Comparison of ENCODE assay signal across 1 cellular context in genomic region chr19:47353307-47353712, GRCh38.
A peak's percentile ranks its signal among the peaks of the same experiment; 100 is the strongest.
TF ChIP-seq lines count a peak whose summit lies in the region.

No MANE protein-coding gene starts in this region.

TF ChIP-seq in HepG2, 621 proteins besides CTCF, POLR2A, EP300 and RAD21 (continued from another document and continues in another):
- peak; percentile 75 for TF ChIP-seq ZFP91 (CRISPR knock-in tag; IDR thresholded peaks at IDR 0.05; ENCODE audit: borderline replicate concordance)
- peak; percentile 82; the same call in 1 of the 2 replicates for TF ChIP-seq SPEN (CRISPR knock-in tag; IDR thresholded peaks at IDR 0.05; ENCODE audit: low read depth)
- no peak for TF ChIP-seq KLF9 (CRISPR knock-in tag; IDR thresholded peaks at IDR 0.05; ENCODE audit: low read depth)
- TF ChIP-seq FOXA3 (CRISPR knock-in tag; IDR thresholded peaks at IDR 0.05), result peak; percentile 29
- peak; percentile 76; the same call in 1 of the 2 replicates for TF ChIP-seq KMT2A (CRISPR knock-in tag; IDR thresholded peaks at IDR 0.05)
- 0 out of 2 replicates have a peak, but pooled peaks have one; percentile 70 for TF ChIP-seq ZNF329 (CRISPR knock-in tag; IDR thresholded peaks at IDR 0.05; ENCODE audit: low read depth)
- peak; percentile 78 for TF ChIP-seq CEBPG (CRISPR knock-in tag; IDR thresholded peaks at IDR 0.05)
- no peak for TF ChIP-seq MAF1 (CRISPR knock-in tag; IDR thresholded peaks at IDR 0.05; ENCODE audit: borderline replicate concordance)
- peak; percentile 33; the same call in 1 of the 2 replicates for TF ChIP-seq ZSCAN21 (CRISPR knock-in tag; IDR thresholded peaks at IDR 0.05; ENCODE audit: borderline replicate concordance)
- no peak for TF ChIP-seq PRDM15 (CRISPR knock-in tag; IDR thresholded peaks at IDR 0.05)
- no peak for TF ChIP-seq TEF (CRISPR knock-in tag; IDR thresholded peaks at IDR 0.05)
- TF ChIP-seq XBP1 (CRISPR knock-in tag; IDR thresholded peaks at IDR 0.05), result no peak
- no peak for TF ChIP-seq ISX (CRISPR knock-in tag; conservative IDR thresholded peaks at IDR 0.05)
- TF ChIP-seq ETS1 (CRISPR knock-in tag; IDR thresholded peaks at IDR 0.05), result no peak
- no peak for TF ChIP-seq CERS6 (CRISPR knock-in tag; IDR thresholded peaks at IDR 0.05)
- TF ChIP-seq GATAD1 (CRISPR knock-in tag; IDR thresholded peaks at IDR 0.05), result no peak
- TF ChIP-seq HNF4G (IDR thresholded peaks at IDR 0.05; ENCODE audit: borderline replicate concordance, low read depth, low read length), result peak; percentile 93
- TF ChIP-seq HNF4G (CRISPR knock-in tag; IDR thresholded peaks at IDR 0.05; ENCODE audit: borderline replicate concordance, low read depth), result peak; percentile 93; the same call in 1 of the 2 replicates
- no peak for TF ChIP-seq KLF15 (CRISPR knock-in tag; IDR thresholded peaks at IDR 0.05; ENCODE audit: borderline replicate concordance)
- TF ChIP-seq PRDM4 (CRISPR knock-in tag; IDR thresholded peaks at IDR 0.05; ENCODE audit: borderline replicate concordance), result no peak
- no peak for TF ChIP-seq ZSCAN30 (CRISPR knock-in tag; IDR thresholded peaks at IDR 0.05)
- TF ChIP-seq MYC (CRISPR knock-in tag; IDR thresholded peaks at IDR 0.05; ENCODE audit: borderline replicate concordance), result peak; percentile 85
- no peak for TF ChIP-seq ZNF30 (CRISPR knock-in tag; IDR thresholded peaks at IDR 0.05)
- no peak for TF ChIP-seq ZBTB39 (CRISPR knock-in tag; IDR thresholded peaks at IDR 0.05)
- no peak for TF ChIP-seq SMARCE1 (IDR thresholded peaks at IDR 0.05; ENCODE audit: borderline replicate concordance)
- no peak for TF ChIP-seq ZNF530 (CRISPR knock-in tag; IDR thresholded peaks at IDR 0.05; ENCODE audit: low read depth)
- TF ChIP-seq KAT8 (CRISPR knock-in tag; IDR thresholded peaks at IDR 0.05), result peak; percentile 57
- peak; percentile 68 for TF ChIP-seq RBFOX2 (IDR thresholded peaks at IDR 0.05; ENCODE audit: low read depth, low read length)
- no peak for TF ChIP-seq GLMP (CRISPR knock-in tag; IDR thresholded peaks at IDR 0.05; ENCODE audit: borderline replicate concordance)
- TF ChIP-seq ZNF441 (CRISPR knock-in tag; IDR thresholded peaks at IDR 0.05; ENCODE audit: borderline replicate concordance), result no peak
- no peak for TF ChIP-seq SMAD1 (CRISPR knock-in tag; IDR thresholded peaks at IDR 0.05; ENCODE audit: borderline replicate concordance, low read depth)
- TF ChIP-seq ZNF713 (CRISPR knock-in tag; IDR thresholded peaks at IDR 0.05), result no peak
- no peak for TF ChIP-seq YY1 (IDR thresholded peaks at IDR 0.05; ENCODE audit: insufficient read depth, insufficient replicate concordance, low read depth, low read length)
- no peak for TF ChIP-seq ZZZ3 (CRISPR knock-in tag; IDR thresholded peaks at IDR 0.05; ENCODE audit: borderline replicate concordance)
- no peak for TF ChIP-seq LCORL (IDR thresholded peaks at IDR 0.05)
- TF ChIP-seq LCORL (CRISPR knock-in tag; IDR thresholded peaks at IDR 0.05), result peak; percentile 88
- no peak for TF ChIP-seq ZXDC (CRISPR knock-in tag; IDR thresholded peaks at IDR 0.05)
- no peak for TF ChIP-seq ZNF230 (CRISPR knock-in tag; IDR thresholded peaks at IDR 0.05)
- TF ChIP-seq PBX2 (CRISPR knock-in tag; IDR thresholded peaks at IDR 0.05), result no peak
- TF ChIP-seq MIER3 (CRISPR knock-in tag; IDR thresholded peaks at IDR 0.05; ENCODE audit: borderline replicate concordance), result peak; percentile 66; the same call in 1 of the 2 replicates
- TF ChIP-seq SRSF1 (optimal IDR thresholded peaks at IDR 0.05; ENCODE audit: low read depth, low read length), result no peak
- no peak for TF ChIP-seq ZNF576 (CRISPR knock-in tag; IDR thresholded peaks at IDR 0.05)
- no peak for TF ChIP-seq ZNF546 (CRISPR knock-in tag; conservative IDR thresholded peaks at IDR 0.05)
- TF ChIP-seq ZNF615 (CRISPR knock-in tag; IDR thresholded peaks at IDR 0.05; ENCODE audit: borderline replicate concordance), result no peak
- no peak for TF ChIP-seq GFI1 (CRISPR knock-in tag; IDR thresholded peaks at IDR 0.05; ENCODE audit: borderline replicate concordance)
